Comparison of ENCODE assay signal across 20 cellular contexts in genomic region chr12:39772708-39773665, GRCh38.
DNase-seq lines count a peak whose midpoint lies in the region; ATAC-seq and TF ChIP-seq lines count a peak whose summit lies in the region.
"Had no signal": no experiment of that assay in that cellular context is flagged by ENCODE, and none has a peak within 500 bp of the region (broad histone marks: within the 10 kb centered on the region; RNA-seq: fewer than 3 reads in every experiment).

No MANE protein-coding gene starts in this region.

- H3K23ac ChIP-seq in mesendoderm (ENCODE audit: low read length) = no peak overlapping the region

- no peak overlapping the region for H3K4ac ChIP-seq in mesendoderm (ENCODE audit: low read depth, low read length)

- H3K4me1 Mint-ChIP-seq in MCF 10A (ENCODE audit: insufficient read depth, unreplicated experiment) = peaks cover 6% of the 10 kb centered on the region

- no peak for TF ChIP-seq POLR2A in breast epithelium (IDR thresholded peaks at IDR 0.05)
- no peak for TF ChIP-seq POLR2A in gastrocnemius medialis (IDR thresholded peaks at IDR 0.05)

- H3K27me3 ChIP-seq in breast epithelium = no peaks in the 10 kb centered on the region
- no peaks in the 10 kb centered on the region for H3K27me3 ChIP-seq in gastrocnemius medialis
- H3K27me3 ChIP-seq in mesendoderm (ENCODE audit: insufficient read depth, low read length, poor library complexity) = no peaks in the 10 kb centered on the region
- H3K27me3 ChIP-seq: BLaER1 had no signal

- H3K36me3 Mint-ChIP-seq in MCF 10A (ENCODE audit: insufficient read depth, unreplicated experiment) = no peaks in the 10 kb centered on the region
- H3K36me3 Mint-ChIP-seq: CD8-positive, alpha-beta T cell had no signal

- H3K4me1 ChIP-seq in breast epithelium (no peaks in the 10 kb centered on the region), gastrocnemius medialis (no peaks in the 10 kb centered on the region), mesendoderm (ENCODE audit: control insufficient read depth, low read depth, low read length) (no peaks in the 10 kb centered on the region)
- H3K4me1 ChIP-seq: BLaER1 had no signal

- H3K4me3 Mint-ChIP-seq in MCF 10A (ENCODE audit: unreplicated experiment) = no peak overlapping the region
- H3K4me3 Mint-ChIP-seq: CD8-positive, alpha-beta T cell had no signal

- POLR2A ChIA-PET in MCF 10A (lab: Yijun Ruan, JAX) = no interaction called here

- no peaks in the 10 kb centered on the region for H3K27me3 Mint-ChIP-seq in MCF 10A (ENCODE audit: insufficient read depth, unreplicated experiment)

- H2BK15ac ChIP-seq in mesendoderm (replicated peaks; ENCODE audit: low read depth) = no peak overlapping the region

- H3K27ac ChIP-seq in breast epithelium (no peak overlapping the region), caudate nucleus (ENCODE audit: low read depth, low read length) (peak overlapping the region; percentile 84), gastrocnemius medialis (no peak overlapping the region), mesendoderm (ENCODE audit: low read depth, low read length) (no peak overlapping the region)
- H3K27ac ChIP-seq: BLaER1, HL-60, RWPE1 had no signal

- no peak overlapping the region for H4K5ac ChIP-seq in mesendoderm (ENCODE audit: low read length)

- in situ Hi-C loops in gastrocnemius medialis (cut with MboI; ENCODE audit: low sequenced_read_pairs in 4 of 4) = loop anchor here in 3 of 4 donors (25.0 kb wide), 1 partner anchor 339 kb away; the partner anchor contains the start of gene SLC2A13 (in 3 of the 3)

- H2AK5ac ChIP-seq in mesendoderm (ENCODE audit: low read length) = no peak overlapping the region

- peak; percentile 31 for DNase-seq in MCF 10A (ENCODE audit: unreplicated experiment)
- DNase-seq in breast epithelium (ENCODE audit: low spot score in 2 of 2) = no peak
- peak in 18 of 61 donors; percentile 4 to 65 (median 22) for DNase-seq in caudate nucleus (lab: John Stamatoyannopoulos, UW)
- peak; percentile 5 for DNase-seq in fibroblast of the aortic adventitia (ENCODE audit: low read depth)
- DNase-seq in gastrocnemius medialis = no peak
- no peak for DNase-seq in activated T-cell treated with anti-CD3 and anti-CD28 coated beads, Interleukin-2, amount 50 U/mL, for 1 hour
- DNase-seq in mesendoderm = no peak
- DNase-seq in SW480 (ENCODE audit: low spot score) = no peak
- DNase-seq: 8988T; CD8-positive, alpha-beta T cell; DMS79; HCEC 1CT; NCI-H1417 treated with DMSO at 0.1 percent for 48 hours; NCI-H1930; NCI-H510A treated with DMSO at 0.1 percent for 48 hours; NCI-H82; PC-3 had no signal

- H3K4me2 ChIP-seq in mesendoderm (ENCODE audit: low read length) = no peak overlapping the region
- H3K4me2 ChIP-seq: BLaER1 had no signal

- intact Hi-C loops in MCF 10A (cut with micrococcal nuclease) (no loop called here), breast epithelium (cut with DNase I; ENCODE audit: low total_unique reads) (loop anchor here (10.0 kb wide), 1 partner anchor 332 kb away; the partner anchor contains the start of gene SLC2A13), gastrocnemius medialis (cut with DNase I; ENCODE audit: low total_unique reads) (no loop called here)

- BruUV-seq in MCF 10A (replicated peaks; lab: Mats Ljungman, UMichigan) = no TSS peak

- H4K8ac ChIP-seq in mesendoderm (ENCODE audit: low read depth, low read length) = no peak overlapping the region

- CTCF ChIA-PET in MCF 10A (lab: Yijun Ruan, JAX) = interaction anchor here (0.6 to 0.9 kb wide), 3 partner anchors 334 to 540 kb away, joined by 3 to 4 read pairs (median 4); no protein-coding TSS in a partner anchor

- H3K36me3 ChIP-seq in breast epithelium = no peaks in the 10 kb centered on the region
- H3K36me3 ChIP-seq in gastrocnemius medialis = no peaks in the 10 kb centered on the region
- H3K36me3 ChIP-seq in mesendoderm (ENCODE audit: control insufficient read depth, insufficient read depth, low read length) = no peaks in the 10 kb centered on the region
- H3K36me3 ChIP-seq: BLaER1 had no signal

- H3K56ac ChIP-seq in mesendoderm (ENCODE audit: low read length) = no peak overlapping the region

- H3K79me2 ChIP-seq in mesendoderm (ENCODE audit: control insufficient read depth, insufficient read depth, low read length) = no peaks in the 10 kb centered on the region

- H2BK120ac ChIP-seq in mesendoderm (ENCODE audit: low read depth, low read length) = no peak overlapping the region

- no peak overlapping the region for H2BK5ac ChIP-seq in mesendoderm (ENCODE audit: low read length)

- no peaks in the 10 kb centered on the region for H3K9me3 ChIP-seq in breast epithelium
- no peaks in the 10 kb centered on the region for H3K9me3 ChIP-seq in gastrocnemius medialis
- H3K9me3 ChIP-seq: BLaER1 had no signal

- no peak overlapping the region for H3K18ac ChIP-seq in mesendoderm (ENCODE audit: low read length)

- H3K4me3 ChIP-seq in breast epithelium (no peak overlapping the region), fibroblast of the aortic adventitia (ENCODE audit: low read depth, low read length) (no peak overlapping the region), gastrocnemius medialis (no peak overlapping the region), mesendoderm (ENCODE audit: low read length) (no peak overlapping the region)
- H3K4me3 ChIP-seq: BLaER1 had no signal

- H3K9me3 Mint-ChIP-seq in MCF 10A (ENCODE audit: unreplicated experiment) = no peaks in the 10 kb centered on the region
- H3K9me3 Mint-ChIP-seq: CD8-positive, alpha-beta T cell had no signal

- TF ChIP-seq CTCF in MCF 10A (IDR thresholded peaks at IDR 0.05; ENCODE audit: unreplicated experiment) (no peak), breast epithelium (IDR thresholded peaks at IDR 0.05) (no peak), fibroblast of the aortic adventitia (IDR thresholded peaks at IDR 0.05; ENCODE audit: insufficient read depth, low read length) (no peak), gastrocnemius medialis (IDR thresholded peaks at IDR 0.05 in 4 of 5, conservative IDR thresholded peaks at IDR 0.05 in 1 of 5) (no peak)

- no peaks in the 10 kb centered on the region for H3K79me1 ChIP-seq in mesendoderm (ENCODE audit: low read length)

- ATAC-seq in gastrocnemius medialis = peak; percentile 41 to 56
- ATAC-seq: CD8-positive, alpha-beta T cell; PC-3 had no signal

- H3K9ac ChIP-seq in mesendoderm (ENCODE audit: low read length) = no peak overlapping the region
- H3K9ac ChIP-seq: BLaER1 had no signal

- no CpG with 5 or more reads among the region's 6 CpGs for WGBS in mesendoderm (ENCODE audit: extremely low coverage, insufficient coverage, low lambda C conversion rate)

- H3K27ac Mint-ChIP-seq in MCF 10A (ENCODE audit: low read depth, unreplicated experiment) = peak overlapping the region; percentile 8
- H3K27ac Mint-ChIP-seq: CD8-positive, alpha-beta T cell had no signal

Comparison
In these comparisons a context has a peak if more than half of its experiments do, and no peak if none do; other contexts are left out.
1. DNase-seq: peak in MCF 10A (single experiment) and fibroblast of the aortic adventitia (single experiment); none in breast epithelium (0 of 2), gastrocnemius medialis (0 of 2), activated T-cell treated with anti-CD3 and anti-CD28 coated beads, Interleukin-2, amount 50 U/mL, for 1 hour (single experiment), mesendoderm (single experiment) and SW480 (single experiment).